Comparison of ENCODE assay signal across 9 cellular contexts in genomic region chr1:23908453-23909341, GRCh38. TPM values are rescaled to one million over a fixed set of nuclear protein-coding genes. Genes with fewer than 3 reads are reported as not detected.
DNase-seq lines count a peak whose midpoint lies in the region; ATAC-seq and TF ChIP-seq lines count a peak whose summit lies in the region.
"Had no signal": no experiment of that assay in that cellular context is flagged by ENCODE, and none has a peak within 500 bp of the region (broad histone marks: within the 10 kb centered on the region; RNA-seq: fewer than 3 reads in every experiment).

No MANE protein-coding gene starts in this region.

- no peaks in the 10 kb centered on the region for H3K36me3 Mint-ChIP-seq in activated CD8-positive, alpha-beta T cell treated with anti-CD3 and anti-CD28 coated beads for 36 hours (ENCODE audit: low read depth)

- no peaks in the 10 kb centered on the region for H3K4me1 ChIP-seq in parathyroid adenoma
- H3K4me1 ChIP-seq in effector memory CD4-positive, alpha-beta T cell (ENCODE audit: control insufficient read depth, insufficient read depth, low read length, poor library complexity, severe bottlenecking) = no peaks in the 10 kb centered on the region

- H3K9me3 ChIP-seq in parathyroid adenoma (ENCODE audit: control insufficient read depth, low read length) = no peaks in the 10 kb centered on the region
- no peaks in the 10 kb centered on the region for H3K9me3 ChIP-seq in effector memory CD4-positive, alpha-beta T cell (ENCODE audit: control insufficient read depth, low read length)

- H3K4me3 ChIP-seq in parathyroid adenoma (ENCODE audit: low read depth, low read length) = no peak overlapping the region
- H3K4me3 ChIP-seq in effector memory CD4-positive, alpha-beta T cell (ENCODE audit: insufficient read depth, low read depth, low read length, poor library complexity, severe bottlenecking) = no peak overlapping the region

- H3K4me3 Mint-ChIP-seq in activated CD8-positive, alpha-beta T cell treated with anti-CD3 and anti-CD28 coated beads for 36 hours = peak overlapping the region; percentile 31

- no peaks in the 10 kb centered on the region for H3K36me3 ChIP-seq in parathyroid adenoma (ENCODE audit: control insufficient read depth, insufficient read depth, low read length)
- H3K36me3 ChIP-seq in effector memory CD4-positive, alpha-beta T cell (ENCODE audit: control insufficient read depth, insufficient read depth, low read length) = no peaks in the 10 kb centered on the region

- peak overlapping the region; percentile 71 for H3K27ac Mint-ChIP-seq in activated CD8-positive, alpha-beta T cell treated with anti-CD3 and anti-CD28 coated beads for 36 hours

- peak overlapping the region; percentile 15 for H3K4me2 ChIP-seq in parathyroid adenoma (ENCODE audit: low read length)

- peak; percentile 25 for ATAC-seq in GM18868 (IDR thresholded peaks at IDR 0.05; ENCODE audit: unreplicated experiment)
- ATAC-seq in HG03460 (IDR thresholded peaks at IDR 0.05; ENCODE audit: unreplicated experiment) = peak; percentile 37
- peak; percentile 31 for ATAC-seq in activated CD8-positive, alpha-beta T cell treated with anti-CD3 and anti-CD28 coated beads for 36 hours
- ATAC-seq in GM18861 (IDR thresholded peaks at IDR 0.05; ENCODE audit: unreplicated experiment) = no peak

- H3K27me3 Mint-ChIP-seq in activated CD8-positive, alpha-beta T cell treated with anti-CD3 and anti-CD28 coated beads for 36 hours = no peaks in the 10 kb centered on the region

- no peaks in the 10 kb centered on the region for H3K9me3 Mint-ChIP-seq in activated CD8-positive, alpha-beta T cell treated with anti-CD3 and anti-CD28 coated beads for 36 hours

- no peaks in the 10 kb centered on the region for H3K79me2 ChIP-seq in parathyroid adenoma

- TF ChIP-seq CTCF in activated CD8-positive, alpha-beta T cell treated with anti-CD3 and anti-CD28 coated beads for 36 hours (IDR thresholded peaks at IDR 0.05) = no peak
- TF ChIP-seq CTCF in parathyroid adenoma (IDR thresholded peaks at IDR 0.05) = no peak

- DNase-seq in activated CD8-positive, alpha-beta T cell treated with anti-CD3 and anti-CD28 coated beads for 36 hours = peak; percentile 67
- DNase-seq in effector memory CD4-positive, alpha-beta T cell = no peak
- DNase-seq in effector CD8-positive, alpha-beta T cell (lab: John Stamatoyannopoulos, UW) = no peak
- DNase-seq: activated CD4-positive, alpha-beta T cell treated with anti-CD3 and anti-CD28 coated beads, Interleukin-2, amount 50 U/mL, for 1 hour had no signal

- POLR2A ChIA-PET in activated CD8-positive, alpha-beta T cell treated with anti-CD3 and anti-CD28 coated beads for 36 hours (lab: Charles Lee) = interaction anchor here (0.6 to 1.6 kb wide), 4 partner anchors 29 to 107 kb away, joined by 3 to 7 read pairs (median 4); partner anchors contain the start of gene PNRC2

- H3K9ac ChIP-seq in parathyroid adenoma = no peak overlapping the region

- intact Hi-C loops in activated CD8-positive, alpha-beta T cell treated with anti-CD3 and anti-CD28 coated beads for 36 hours (cut with micrococcal nuclease) = no loop called here

- H3K4me1 Mint-ChIP-seq in activated CD8-positive, alpha-beta T cell treated with anti-CD3 and anti-CD28 coated beads for 36 hours (ENCODE audit: low read depth) = peaks cover 70% of the 10 kb centered on the region

- H3K27me3 ChIP-seq in parathyroid adenoma (ENCODE audit: control insufficient read depth, insufficient read depth, low read length) = no peaks in the 10 kb centered on the region
- H3K27me3 ChIP-seq in effector memory CD4-positive, alpha-beta T cell (replicated peaks; ENCODE audit: control insufficient read depth, insufficient read depth, low read length, poor library complexity, severe bottlenecking) = peaks cover 3% of the 10 kb centered on the region

- CTCF ChIA-PET in activated CD8-positive, alpha-beta T cell treated with anti-CD3 and anti-CD28 coated beads for 36 hours (lab: Charles Lee) = interaction anchor here (0.7 to 3.7 kb wide), 5 partner anchors 8 to 137 kb away, joined by 3 to 23 read pairs (median 4); no protein-coding TSS in a partner anchor

- H2AFZ ChIP-seq in parathyroid adenoma = peak overlapping the region; percentile 45

- H3K27ac ChIP-seq in parathyroid adenoma = no peak overlapping the region
- no peak overlapping the region for H3K27ac ChIP-seq in effector memory CD4-positive, alpha-beta T cell (ENCODE audit: insufficient read depth, low read length, poor library complexity, severe bottlenecking)

RNA-seq across cellular contexts. Expression of gene CNR2, which starts 4.5 kb away (rescaled TPM):
- total RNA-seq in activated CD8-positive, alpha-beta T cell treated with anti-CD3 and anti-CD28 coated beads for 36 hours = under 1 TPM; 0.25 TPM
- total RNA-seq: endothelial cell of umbilical vein had no signal

RNA-seq across cellular contexts. Expression of gene FUCA1, which starts 40.6 kb away (rescaled TPM):
- total RNA-seq in activated CD8-positive, alpha-beta T cell treated with anti-CD3 and anti-CD28 coated beads for 36 hours = 1 to 10 TPM; 4.6 to 4.8 TPM

RNA-seq across cellular contexts. Expression of gene PNRC2, which starts 50.9 kb away (rescaled TPM):
- 100 to 1,000 TPM; 130 to 133 TPM for total RNA-seq in activated CD8-positive, alpha-beta T cell treated with anti-CD3 and anti-CD28 coated beads for 36 hours
